ENCODE assay signal across 9 cellular contexts in genomic region chr1:55071477-55071876, GRCh38. TPM values are rescaled to one million over a fixed set of nuclear protein-coding genes. Genes with fewer than 3 reads are reported as not detected.
DNase-seq lines count a peak whose midpoint lies in the region; ATAC-seq and TF ChIP-seq lines count a peak whose summit lies in the region.
"Had no signal": no experiment of that assay in that cellular context is flagged by ENCODE, and none has a peak within 500 bp of the region (broad histone marks: within the 10 kb centered on the region; RNA-seq: fewer than 3 reads in every experiment).

No MANE protein-coding gene starts in this region.

- DNase-seq in DMS 273 treated with DMSO at 0.1 percent for 48 hours (lab: John Stamatoyannopoulos, UW) (peak; percentile 6), HPDE6-E6E7 (ENCODE audit: extremely low spot score) (peak; percentile 32), RPMI7951 (ENCODE audit: low read depth) (peak; percentile 45), fibroblast of lung (ENCODE audit: low read depth in 2 of 2) (peak; percentile 47 to 64), retinal pigment epithelial cell (ENCODE audit: low read depth) (no peak), NOMO-1 (lab: John Stamatoyannopoulos, UW; ENCODE audit: unreplicated experiment in 2 of 2) (no peak)

- no peak overlapping the region for H3K4me3 ChIP-seq in fibroblast of lung (replicated peaks in 1 of 4; ENCODE audit: control extremely low read depth in 1 of 4, insufficient read depth in 1 of 4, low read depth in 3 of 4, low read length in 4 of 4)
- no peak overlapping the region for H3K4me3 ChIP-seq in retinal pigment epithelial cell (ENCODE audit: low read length)
- H3K4me3 ChIP-seq: SJSA1 had no signal

- H3K27ac ChIP-seq in fibroblast of lung (ENCODE audit: insufficient read depth, low read length), result no peak overlapping the region
- H3K27ac ChIP-seq: SJSA1 had no signal

- H3K9ac ChIP-seq in fibroblast of lung (ENCODE audit: insufficient read depth, low read length), result no peak overlapping the region

- H3K4me2 ChIP-seq in fibroblast of lung (ENCODE audit: extremely low read depth, insufficient read depth, low read length), result no peak overlapping the region

- H3K36me3 ChIP-seq in fibroblast of lung (ENCODE audit: control insufficient read depth, insufficient read depth, low read length), result peaks cover 21% of the 10 kb centered on the region

- no peak overlapping the region for H2AFZ ChIP-seq in fibroblast of lung (ENCODE audit: low read length)

- no peaks in the 10 kb centered on the region for H3K79me2 ChIP-seq in fibroblast of lung (ENCODE audit: control insufficient read depth, insufficient read depth, low read length)

- TF ChIP-seq CTCF in fibroblast of lung (conservative IDR thresholded peaks at IDR 0.05 in 1 of 2, IDR thresholded peaks at IDR 0.05 in 1 of 2; ENCODE audit: low read depth in 1 of 2, low read length in 2 of 2) (peak; percentile 51 to 66), retinal pigment epithelial cell (conservative IDR thresholded peaks at IDR 0.05; ENCODE audit: low read depth, low read length) (peak; percentile 68)

- no peak for ATAC-seq in GM18502 (IDR thresholded peaks at IDR 0.05; ENCODE audit: poor library complexity, unreplicated experiment)
- ATAC-seq in HG03439 (IDR thresholded peaks at IDR 0.05; ENCODE audit: unreplicated experiment), result no peak

- no peaks in the 10 kb centered on the region for H3K9me3 ChIP-seq in fibroblast of lung (ENCODE audit: control insufficient read depth, insufficient read depth, low read depth, low read length)
- H3K9me3 ChIP-seq: SJSA1 had no signal

- no peaks in the 10 kb centered on the region for H3K4me1 ChIP-seq in fibroblast of lung (ENCODE audit: control insufficient read depth, extremely low read depth, insufficient read depth, low read length)
- H3K4me1 ChIP-seq: SJSA1 had no signal

- H4K20me1 ChIP-seq in fibroblast of lung (ENCODE audit: control insufficient read depth, extremely low read depth, insufficient read depth, low read length), result no peaks in the 10 kb centered on the region

- H3K27me3 ChIP-seq in fibroblast of lung (ENCODE audit: control insufficient read depth, insufficient read depth, low read length), result no peaks in the 10 kb centered on the region
- H3K27me3 ChIP-seq: SJSA1 had no signal

RNA-seq across cellular contexts. Expression of gene PCSK9, which starts 32.1 kb away (rescaled TPM):
- total RNA-seq in RPMI7951 (2014; rRNA removed; shearing (Covaris generic)), result under 0.01 TPM in 1 of 2 replicates, not detected in the other
- total RNA-seq in fibroblast of lung, result 1.0 and 2.0 TPM in 2 replicates
- 0.61 and 0.70 TPM in 2 replicates for polyA plus RNA-seq in fibroblast of lung
- 1.0 and 1.1 TPM in 2 replicates for polyA plus RNA-seq in fibroblast of lung (2012)
- 1.3 and 1.6 TPM in 2 replicates for polyA minus RNA-seq in fibroblast of lung (ENCODE audit: low replicate concordance)

Comparison
In these comparisons a context has a peak if more than half of its experiments do, and no peak if none do; other contexts are left out.
1. DNase-seq: peak in DMS 273 treated with DMSO at 0.1 percent for 48 hours (single experiment), HPDE6-E6E7 (single experiment), RPMI7951 (single experiment) and fibroblast of lung (2 of 2); none in retinal pigment epithelial cell (single experiment) and NOMO-1 (0 of 2).